Comparison of ENCODE assay signal across 1 cellular context in the genomic region with DNA sequence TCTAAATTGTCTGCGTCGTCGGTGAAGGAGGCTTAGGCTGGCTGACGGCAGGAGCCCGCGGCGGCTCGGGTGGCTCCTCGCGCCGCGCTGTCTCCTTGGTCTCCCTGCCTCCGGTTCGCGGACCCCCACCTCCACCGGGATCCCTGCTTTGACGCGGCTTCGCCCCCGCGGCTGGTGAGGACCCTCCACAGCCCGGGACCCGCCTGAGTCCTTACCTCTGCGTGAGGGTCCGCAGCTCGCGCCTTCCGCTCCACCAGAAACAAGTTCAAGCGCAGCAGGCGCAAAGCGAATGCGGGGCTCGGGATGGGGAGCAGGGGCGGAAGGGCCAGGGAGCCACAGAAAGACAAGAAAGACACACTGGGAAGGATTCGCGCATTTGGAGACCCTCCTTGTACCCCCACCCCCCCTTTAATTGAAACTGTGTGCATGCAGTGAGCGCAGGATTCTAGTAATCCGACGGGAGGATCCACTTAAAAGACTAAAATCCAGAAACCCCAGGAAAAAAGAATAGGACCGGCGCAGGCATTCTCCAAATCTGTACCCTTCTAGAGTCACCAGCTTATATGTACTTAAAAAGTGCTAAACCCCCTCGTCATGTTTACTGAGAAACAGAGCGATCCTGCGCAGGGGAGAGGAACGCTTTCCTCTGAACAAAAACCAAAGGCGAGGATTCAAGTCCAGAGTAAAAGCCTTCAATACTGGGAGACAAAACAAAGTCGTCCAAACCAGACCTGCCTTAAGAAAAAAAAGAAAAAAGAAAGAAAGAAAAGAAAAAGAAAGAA.
TF ChIP-seq lines count a peak whose summit lies in the region.

No MANE protein-coding gene starts in this region.

TF ChIP-seq in HEK293T, 16 proteins besides CTCF, POLR2A, EP300 and RAD21:
- no peak for TF ChIP-seq HDGF (IDR thresholded peaks at IDR 0.05; ENCODE audit: borderline replicate concordance)
- no peak for TF ChIP-seq BHLHE40 (IDR thresholded peaks at IDR 0.05; ENCODE audit: borderline replicate concordance)
- no peak for TF ChIP-seq FOXA1 (IDR thresholded peaks at IDR 0.05)
- TF ChIP-seq SP1 (IDR thresholded peaks at IDR 0.05): no peak
- TF ChIP-seq L3MBTL2 (conservative IDR thresholded peaks at IDR 0.05): no peak
- TF ChIP-seq ARNT (IDR thresholded peaks at IDR 0.05): no peak
- TF ChIP-seq ZNF384 (IDR thresholded peaks at IDR 0.05): no peak
- TF ChIP-seq TARDBP (IDR thresholded peaks at IDR 0.05): no peak
- TF ChIP-seq SUZ12 (IDR thresholded peaks at IDR 0.05): no peak
- TF ChIP-seq CTBP1 (IDR thresholded peaks at IDR 0.05; ENCODE audit: borderline replicate concordance): no peak
